Comparison of ENCODE assay signal across 1 cellular context in the genomic region with DNA sequence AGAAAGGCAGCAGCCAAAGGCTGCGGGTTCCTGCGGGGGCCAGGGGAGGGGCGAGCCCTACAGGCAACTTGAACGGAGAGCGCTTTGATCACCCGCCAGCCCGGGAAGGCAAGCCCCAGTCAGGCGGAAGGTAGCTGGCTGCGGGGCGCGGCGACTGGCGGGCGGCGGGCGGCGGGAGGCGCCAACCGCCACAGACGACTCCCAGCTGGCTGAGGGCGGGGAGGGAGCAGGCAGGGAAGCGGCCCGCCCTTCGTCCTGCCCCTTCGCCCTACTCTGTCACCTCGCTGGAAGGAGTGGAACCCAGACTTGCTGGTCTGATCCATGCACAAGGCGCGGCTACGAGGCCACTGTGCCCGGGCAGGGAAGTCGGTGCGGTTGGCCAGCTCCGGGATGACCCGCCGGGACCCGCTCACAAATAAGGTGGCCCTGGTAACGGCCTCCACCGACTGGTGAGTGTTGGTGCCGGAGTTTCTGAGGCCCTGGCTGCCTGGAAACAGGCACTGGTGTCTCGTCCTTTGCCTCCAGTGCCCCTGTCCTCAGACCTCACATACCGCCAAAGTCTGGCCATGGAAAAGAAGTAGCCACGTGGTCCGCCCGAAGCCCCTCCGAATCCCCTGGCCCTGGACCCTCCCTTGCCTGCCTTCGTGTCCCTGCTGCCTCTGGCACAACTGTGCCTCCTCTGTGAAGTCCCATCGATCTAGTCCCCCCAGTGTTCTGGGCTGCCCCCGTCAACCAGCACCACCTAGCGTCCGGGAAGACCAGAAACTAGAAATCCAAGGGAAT.
TF ChIP-seq lines count a peak whose summit lies in the region.

No MANE protein-coding gene starts in this region.

TF ChIP-seq in HEK293, 187 proteins besides CTCF, POLR2A, EP300 and RAD21 (continued from another document):
- TF ChIP-seq, protein P1, sequence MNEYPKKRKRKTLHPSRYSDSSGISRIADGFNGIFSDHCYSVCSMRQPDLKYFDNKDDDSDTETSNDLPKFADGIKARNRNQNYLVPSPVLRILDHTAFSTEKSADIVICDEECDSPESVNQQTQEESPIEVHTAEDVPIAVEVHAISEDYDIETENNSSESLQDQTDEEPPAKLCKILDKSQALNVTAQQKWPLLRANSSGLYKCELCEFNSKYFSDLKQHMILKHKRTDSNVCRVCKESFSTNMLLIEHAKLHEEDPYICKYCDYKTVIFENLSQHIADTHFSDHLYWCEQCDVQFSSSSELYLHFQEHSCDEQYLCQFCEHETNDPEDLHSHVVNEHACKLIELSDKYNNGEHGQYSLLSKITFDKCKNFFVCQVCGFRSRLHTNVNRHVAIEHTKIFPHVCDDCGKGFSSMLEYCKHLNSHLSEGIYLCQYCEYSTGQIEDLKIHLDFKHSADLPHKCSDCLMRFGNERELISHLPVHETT (tag by site-specific recombination; IDR thresholded peaks at IDR 0.05): peak; percentile 84
- TF ChIP-seq KLF7 (tag by site-specific recombination; IDR thresholded peaks at IDR 0.05; ENCODE audit: borderline replicate concordance): peak; percentile 33; the same call in 1 of the 2 replicates
- peak; percentile 93 for TF ChIP-seq ZXDB (tag by site-specific recombination; IDR thresholded peaks at IDR 0.05)
- peak; percentile 94 for TF ChIP-seq ZBTB48 (tag by site-specific recombination; IDR thresholded peaks at IDR 0.05)
- TF ChIP-seq, protein P2, sequence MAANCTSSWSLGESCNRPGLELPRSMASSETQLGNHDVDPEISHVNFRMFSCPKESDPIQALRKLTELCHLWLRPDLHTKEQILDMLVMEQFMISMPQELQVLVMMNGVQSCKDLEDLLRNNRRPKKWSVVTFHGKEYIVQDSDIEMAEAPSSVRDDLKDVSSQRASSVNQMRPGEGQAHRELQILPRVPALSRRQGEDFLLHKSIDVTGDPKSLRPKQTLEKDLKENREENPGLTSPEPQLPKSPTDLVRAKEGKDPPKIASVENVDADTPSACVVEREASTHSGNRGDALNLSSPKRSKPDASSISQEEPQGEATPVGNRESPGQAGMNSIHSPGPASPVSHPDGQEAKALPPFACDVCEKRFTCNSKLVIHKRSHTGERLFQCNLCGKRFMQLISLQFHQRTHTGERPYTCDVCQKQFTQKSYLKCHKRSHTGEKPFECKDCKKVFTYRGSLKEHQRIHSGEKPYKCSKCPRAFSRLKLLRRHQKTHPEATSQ (tag by site-specific recombination; IDR thresholded peaks at IDR 0.05): 0 out of 2 replicates have a peak, but pooled peaks have one; percentile 21
- TF ChIP-seq SP3 (tag by site-specific recombination; IDR thresholded peaks at IDR 0.05): peak; percentile 47
- peak; percentile 52; the same call in 1 of the 2 replicates for TF ChIP-seq TRIM28 (IDR thresholded peaks at IDR 0.05; ENCODE audit: borderline replicate concordance, low read length)
- peak; percentile 36; the same call in 1 of the 2 replicates for TF ChIP-seq ZNF76 (tag by site-specific recombination; IDR thresholded peaks at IDR 0.05; ENCODE audit: borderline replicate concordance, low read depth)
- TF ChIP-seq ZNF785 (tag by site-specific recombination; IDR thresholded peaks at IDR 0.05): peak; percentile 69; the same call in 1 of the 2 replicates
- peak; percentile 54 for TF ChIP-seq IKZF3 (tag by site-specific recombination; IDR thresholded peaks at IDR 0.05)
- TF ChIP-seq, protein P3, sequence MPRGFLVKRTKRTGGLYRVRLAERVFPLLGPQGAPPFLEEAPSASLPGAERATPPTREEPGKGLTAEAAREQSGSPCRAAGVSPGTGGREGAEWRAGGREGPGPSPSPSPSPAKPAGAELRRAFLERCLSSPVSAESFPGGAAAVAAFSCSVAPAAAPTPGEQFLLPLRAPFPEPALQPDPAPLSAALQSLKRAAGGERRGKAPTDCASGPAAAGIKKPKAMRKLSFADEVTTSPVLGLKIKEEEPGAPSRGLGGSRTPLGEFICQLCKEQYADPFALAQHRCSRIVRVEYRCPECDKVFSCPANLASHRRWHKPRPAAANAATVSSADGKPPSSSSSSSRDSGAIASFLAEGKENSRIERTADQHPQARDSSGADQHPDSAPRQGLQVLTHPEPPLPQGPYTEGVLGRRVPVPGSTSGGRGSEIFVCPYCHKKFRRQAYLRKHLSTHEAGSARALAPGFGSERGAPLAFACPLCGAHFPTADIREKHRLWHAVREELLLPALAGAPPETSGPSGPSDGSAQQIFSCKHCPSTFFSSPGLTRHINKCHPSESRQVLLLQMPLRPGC (tag by site-specific recombination; IDR thresholded peaks at IDR 0.05): peak; percentile 45; the same call in 1 of the 2 replicates
- TF ChIP-seq ZNF341 (tag by site-specific recombination; IDR thresholded peaks at IDR 0.05; ENCODE audit: low read depth): peak; percentile 71
- TF ChIP-seq ZBTB17 (tag by site-specific recombination; IDR thresholded peaks at IDR 0.05): peak; percentile 92
- TF ChIP-seq, protein P4, sequence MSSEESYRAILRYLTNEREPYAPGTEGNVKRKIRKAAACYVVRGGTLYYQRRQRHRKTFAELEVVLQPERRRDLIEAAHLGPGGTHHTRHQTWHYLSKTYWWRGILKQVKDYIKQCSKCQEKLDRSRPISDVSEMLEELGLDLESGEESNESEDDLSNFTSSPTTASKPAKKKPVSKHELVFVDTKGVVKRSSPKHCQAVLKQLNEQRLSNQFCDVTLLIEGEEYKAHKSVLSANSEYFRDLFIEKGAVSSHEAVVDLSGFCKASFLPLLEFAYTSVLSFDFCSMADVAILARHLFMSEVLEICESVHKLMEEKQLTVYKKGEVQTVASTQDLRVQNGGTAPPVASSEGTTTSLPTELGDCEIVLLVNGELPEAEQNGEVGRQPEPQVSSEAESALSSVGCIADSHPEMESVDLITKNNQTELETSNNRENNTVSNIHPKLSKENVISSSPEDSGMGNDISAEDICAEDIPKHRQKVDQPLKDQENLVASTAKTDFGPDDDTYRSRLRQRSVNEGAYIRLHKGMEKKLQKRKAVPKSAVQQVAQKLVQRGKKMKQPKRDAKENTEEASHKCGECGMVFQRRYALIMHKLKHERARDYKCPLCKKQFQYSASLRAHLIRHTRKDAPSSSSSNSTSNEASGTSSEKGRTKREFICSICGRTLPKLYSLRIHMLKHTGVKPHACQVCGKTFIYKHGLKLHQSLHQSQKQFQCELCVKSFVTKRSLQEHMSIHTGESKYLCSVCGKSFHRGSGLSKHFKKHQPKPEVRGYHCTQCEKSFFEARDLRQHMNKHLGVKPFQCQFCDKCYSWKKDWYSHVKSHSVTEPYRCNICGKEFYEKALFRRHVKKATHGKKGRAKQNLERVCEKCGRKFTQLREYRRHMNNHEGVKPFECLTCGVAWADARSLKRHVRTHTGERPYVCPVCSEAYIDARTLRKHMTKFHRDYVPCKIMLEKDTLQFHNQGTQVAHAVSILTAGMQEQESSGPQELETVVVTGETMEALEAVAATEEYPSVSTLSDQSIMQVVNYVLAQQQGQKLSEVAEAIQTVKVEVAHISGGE (tag by site-specific recombination; conservative IDR thresholded peaks at IDR 0.05; ENCODE audit: low read depth): peak; percentile 84
- TF ChIP-seq ZNF610 (tag by site-specific recombination; IDR thresholded peaks at IDR 0.05; ENCODE audit: borderline replicate concordance): peak; percentile 30; the same call in 1 of the 2 replicates
- TF ChIP-seq, protein P5, sequence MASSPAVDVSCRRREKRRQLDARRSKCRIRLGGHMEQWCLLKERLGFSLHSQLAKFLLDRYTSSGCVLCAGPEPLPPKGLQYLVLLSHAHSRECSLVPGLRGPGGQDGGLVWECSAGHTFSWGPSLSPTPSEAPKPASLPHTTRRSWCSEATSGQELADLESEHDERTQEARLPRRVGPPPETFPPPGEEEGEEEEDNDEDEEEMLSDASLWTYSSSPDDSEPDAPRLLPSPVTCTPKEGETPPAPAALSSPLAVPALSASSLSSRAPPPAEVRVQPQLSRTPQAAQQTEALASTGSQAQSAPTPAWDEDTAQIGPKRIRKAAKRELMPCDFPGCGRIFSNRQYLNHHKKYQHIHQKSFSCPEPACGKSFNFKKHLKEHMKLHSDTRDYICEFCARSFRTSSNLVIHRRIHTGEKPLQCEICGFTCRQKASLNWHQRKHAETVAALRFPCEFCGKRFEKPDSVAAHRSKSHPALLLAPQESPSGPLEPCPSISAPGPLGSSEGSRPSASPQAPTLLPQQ (tag by site-specific recombination; IDR thresholded peaks at IDR 0.05): peak; percentile 80
- TF ChIP-seq ZBTB8A (tag by site-specific recombination; IDR thresholded peaks at IDR 0.05): peak; percentile 76
- TF ChIP-seq ZNF169 (tag by site-specific recombination; IDR thresholded peaks at IDR 0.05): peak; percentile 17; the same call in 1 of the 2 replicates
- TF ChIP-seq ZNF501 (tag by site-specific recombination; IDR thresholded peaks at IDR 0.05): peak; percentile 77; the same call in 1 of the 2 replicates
